11 cellular contexts compared by ENCODE assay signal in the genomic region with DNA sequence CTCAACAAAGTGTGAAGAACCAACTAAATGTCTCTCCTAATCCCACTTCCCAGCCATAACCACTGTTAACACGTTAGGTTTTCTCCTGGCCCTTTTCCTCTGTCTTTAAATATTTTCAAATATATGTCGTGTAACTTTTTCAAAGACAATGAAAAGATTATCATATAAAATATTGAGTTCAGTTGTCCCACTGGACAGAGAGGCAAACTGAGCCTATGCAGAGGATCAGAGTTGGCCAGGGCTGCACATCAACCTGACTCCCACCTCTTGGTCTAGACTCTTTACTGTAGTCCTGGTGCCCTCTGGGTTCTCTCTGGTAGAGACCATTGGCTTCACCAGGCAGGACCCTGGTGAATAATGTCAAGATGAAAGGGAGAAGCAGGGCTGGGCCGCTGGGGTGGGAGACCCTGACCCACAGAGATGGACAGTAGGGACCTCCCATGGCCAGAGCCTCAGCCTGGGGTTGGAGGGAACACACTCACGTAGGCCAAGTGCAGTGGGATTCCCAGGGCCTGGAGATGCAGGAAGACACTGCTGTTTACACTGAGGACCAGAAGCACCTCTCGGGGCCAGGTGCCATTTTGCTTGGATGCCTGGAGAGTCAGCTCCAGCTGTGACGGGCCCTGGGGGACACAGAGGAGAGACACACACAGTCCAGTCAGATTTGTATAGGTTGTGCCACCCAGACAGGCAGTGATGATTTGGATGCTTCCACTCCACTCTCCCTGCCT. TPM values are rescaled to one million over a fixed set of nuclear protein-coding genes. Genes with fewer than 3 reads are reported as not detected.
DNase-seq lines count a peak whose midpoint lies in the region; ATAC-seq and TF ChIP-seq lines count a peak whose summit lies in the region.
"Had no signal": no experiment of that assay in that cellular context is flagged by ENCODE, and none has a peak within 500 bp of the region (broad histone marks: within the 10 kb centered on the region; RNA-seq: fewer than 3 reads in every experiment).

No MANE protein-coding gene starts in this region.

- peak overlapping the region; percentile 9 for H3K27ac Mint-ChIP-seq in Caco-2 (ENCODE audit: unreplicated experiment)

- intact Hi-C loops in Caco-2 (cut with micrococcal nuclease; ENCODE audit: unreplicated experiment) (no loop called here), right lobe of liver (cut with DNase I) (no loop called here)

- H3K4me3 ChIP-seq in Caco-2 (ENCODE audit: low read depth, low read length) (no peak overlapping the region), adipocyte (ENCODE audit: low read length) (no peak overlapping the region), right lobe of liver (no peak overlapping the region), skeletal muscle tissue (ENCODE audit: low read length in 3 of 3) (peak overlapping the region in 1 of 3 donors; percentile 61), BE2C (ENCODE audit: low read depth, low read length) (no peak overlapping the region)
- H3K4me3 ChIP-seq: cardiac muscle cell had no signal

- peaks cover 10% of the 10 kb centered on the region for H3K4me1 Mint-ChIP-seq in Caco-2 (ENCODE audit: low read depth, unreplicated experiment)

- no peak for TF ChIP-seq POLR2A in right lobe of liver (IDR thresholded peaks at IDR 0.05)

- POLR2A ChIA-PET in Caco-2 (lab: Charles Lee) = no interaction called here

- H3K27ac ChIP-seq in right lobe of liver = peak overlapping the region in 2 of 3 donors; percentile 13 to 20
- peak overlapping the region; percentile 80 for H3K27ac ChIP-seq in skeletal muscle tissue (ENCODE audit: low read depth, low read length)
- H3K27ac ChIP-seq: cardiac muscle cell had no signal

- H3K9me3 ChIP-seq in Caco-2 = no peaks in the 10 kb centered on the region
- H3K9me3 ChIP-seq in adipocyte (ENCODE audit: control insufficient read depth, low read length) = no peaks in the 10 kb centered on the region
- no peaks in the 10 kb centered on the region for H3K9me3 ChIP-seq in right lobe of liver
- no peaks in the 10 kb centered on the region for H3K9me3 ChIP-seq in skeletal muscle tissue (ENCODE audit: control insufficient read depth in 3 of 3, low read length in 3 of 3)
- H3K9me3 ChIP-seq in BE2C = no peaks in the 10 kb centered on the region

- TF ChIP-seq CTCF in Caco-2 (IDR thresholded peaks at IDR 0.05; ENCODE audit: insufficient read depth in 1 of 2, low read depth in 1 of 2, low read length in 1 of 2, severe bottlenecking in 1 of 2, unreplicated experiment in 1 of 2) = no peak
- TF ChIP-seq CTCF in right lobe of liver (IDR thresholded peaks at IDR 0.05) = no peak
- TF ChIP-seq CTCF in BE2C (IDR thresholded peaks at IDR 0.05; ENCODE audit: low read depth, low read length) = no peak

- no peaks in the 10 kb centered on the region for H3K9me3 Mint-ChIP-seq in Caco-2 (ENCODE audit: unreplicated experiment)

- H3K27me3 ChIP-seq in Caco-2 (replicated peaks; ENCODE audit: control insufficient read depth, insufficient read depth, low read length) (no peaks in the 10 kb centered on the region), adipocyte (replicated peaks; ENCODE audit: control insufficient read depth, insufficient read depth, low read length) (no peaks in the 10 kb centered on the region), right lobe of liver (no peaks in the 10 kb centered on the region), skeletal muscle tissue (ENCODE audit: control insufficient read depth in 3 of 3, insufficient read depth in 3 of 3, low read length in 3 of 3) (no peaks in the 10 kb centered on the region), BE2C (no peaks in the 10 kb centered on the region)
- H3K27me3 ChIP-seq: cardiac muscle cell had no signal

- no peak for DNase-seq in Caco-2
- DNase-seq in adipocyte (ENCODE audit: low read depth) = no peak
- no peak for DNase-seq in right lobe of liver
- no peak for DNase-seq in BE2C
- DNase-seq in central memory CD4-positive, alpha-beta T cell = no peak
- DNase-seq in globus pallidus (ENCODE audit: low spot score) = no peak
- DNase-seq: activated effector memory CD4-positive, alpha-beta T cell treated with Interleukin-2 at 50 U/mL for 16 hours; NCI-H2081 had no signal

- no peaks in the 10 kb centered on the region for H3K27me3 Mint-ChIP-seq in Caco-2 (ENCODE audit: insufficient read depth, unreplicated experiment)

- H3K4me1 ChIP-seq in Caco-2 (no peaks in the 10 kb centered on the region), adipocyte (ENCODE audit: control insufficient read depth, insufficient read depth, low read length) (peaks cover 46% of the 10 kb centered on the region), right lobe of liver (peaks cover 0 to 30% (median 15%) of the 10 kb centered on the region in 4 donors), skeletal muscle tissue (ENCODE audit: control insufficient read depth in 3 of 3, insufficient read depth in 3 of 3, low read length in 3 of 3) (peaks cover 27 to 46% (median 38%) of the 10 kb centered on the region in 3 donors), BE2C (peaks cover 3% of the 10 kb centered on the region; the same call in 1 of the 2 replicates)

- WGBS in right lobe of liver (ENCODE audit: insufficient coverage, low coverage, low lambda C conversion rate, missing lambda C conversion rate) = 55% methylated on average over 3 of the region's 6 CpGs

- H3K36me3 ChIP-seq in Caco-2 (ENCODE audit: control insufficient read depth, insufficient read depth, low read length) (no peaks in the 10 kb centered on the region), adipocyte (ENCODE audit: control insufficient read depth, insufficient read depth, low read length, severe bottlenecking) (peaks cover 43% of the 10 kb centered on the region), right lobe of liver (peaks cover 0 to 5% (median 0%) of the 10 kb centered on the region in 4 donors), skeletal muscle tissue (ENCODE audit: control insufficient read depth in 3 of 3, insufficient read depth in 3 of 3, low read length in 3 of 3) (peaks cover 9 to 12% (median 9%) of the 10 kb centered on the region in 3 donors), BE2C (no peaks in the 10 kb centered on the region)
- H3K36me3 ChIP-seq: cardiac muscle cell had no signal

- no peak for ATAC-seq in right lobe of liver
- ATAC-seq in GM18907 (IDR thresholded peaks at IDR 0.05; ENCODE audit: unreplicated experiment) = no peak

- H3K9ac ChIP-seq in adipocyte (ENCODE audit: low read length) (peak overlapping the region; percentile 83), skeletal muscle tissue (ENCODE audit: low read depth in 1 of 3, low read length in 3 of 3) (peak overlapping the region in 1 of 3 donors; percentile 79)

- peak overlapping the region; percentile 63 for H3K4me3 Mint-ChIP-seq in Caco-2 (ENCODE audit: unreplicated experiment)

- CTCF ChIA-PET in Caco-2 (lab: Charles Lee) = no interaction called here

- BruUV-seq in Caco-2 (replicated peaks; lab: Mats Ljungman, UMichigan) = no TSS peak

- peaks cover 10% of the 10 kb centered on the region for H3K36me3 Mint-ChIP-seq in Caco-2 (ENCODE audit: insufficient read depth, unreplicated experiment)

RNA-seq across cellular contexts. Expression of gene ENG, which starts 25.1 kb away (rescaled TPM):
- total RNA-seq in Caco-2 (2022) = 0.18 and 0.53 TPM in 2 replicates
- total RNA-seq in right lobe of liver = 10 to 100 TPM; 27.4 to 90.1 (median 54.1) TPM
- total RNA-seq in skeletal muscle tissue = 9.4 TPM
- 9.0 TPM for polyA plus RNA-seq in BE2C (2012; ENCODE audit: insufficient read depth, insufficient read length, low read depth)

RNA-seq across cellular contexts. Expression of gene FPGS, which starts 26.7 kb away (rescaled TPM):
- total RNA-seq in Caco-2 (2022) (54.4 and 57.3 TPM in 2 replicates), right lobe of liver (10 to 100 TPM; 44.3 to 68.5 (median 56.9) TPM), skeletal muscle tissue (41.2 TPM)
- polyA plus RNA-seq in BE2C (2012; ENCODE audit: insufficient read depth, insufficient read length, low read depth) = 75.4 TPM

RNA-seq across cellular contexts. Expression of gene CDK9, which starts 43.5 kb away (rescaled TPM):
- total RNA-seq in Caco-2 (2022) (47.9 and 48.2 TPM in 2 replicates), right lobe of liver (100 to 1,000 TPM in 1 of 6 experiments, 10 to 100 TPM in 5; 49.4 to 107 (median 54.5) TPM), skeletal muscle tissue (33.4 TPM)
- 167 TPM for polyA plus RNA-seq in BE2C (2012; ENCODE audit: insufficient read depth, insufficient read length, low read depth)

RNA-seq across cellular contexts. Expression of gene AK1, which starts 48.1 kb away (rescaled TPM):
- total RNA-seq in Caco-2 (2022) (39.2 and 41.5 TPM in 2 replicates), right lobe of liver (10 to 100 TPM; 31.4 to 78.6 (median 51.7) TPM), skeletal muscle tissue (359 TPM)
- 236 TPM for polyA plus RNA-seq in BE2C (2012; ENCODE audit: insufficient read depth, insufficient read length, low read depth)

RNA-seq across cellular contexts. Expression of gene SH2D3C, which starts 50.9 kb away (rescaled TPM):
- 0.34 TPM in 1 of 2 replicates, not detected in the other for total RNA-seq in Caco-2 (2022)
- 1 to 10 TPM; 1.7 to 5.6 (median 2.7) TPM for total RNA-seq in right lobe of liver
- total RNA-seq in skeletal muscle tissue = 15.1 TPM
- polyA plus RNA-seq in BE2C (2012; ENCODE audit: insufficient read depth, insufficient read length, low read depth) = 12.5 TPM
